8 cellular contexts compared by ENCODE assay signal in genomic region chr16:28210979-28211505, GRCh38. TPM values are rescaled to one million over a fixed set of nuclear protein-coding genes. Genes with fewer than 3 reads are reported as not detected.
DNase-seq lines count a peak whose midpoint lies in the region; ATAC-seq lines count a peak whose summit lies in the region.

No MANE protein-coding gene starts in this region.

- ATAC-seq in HG02759 (IDR thresholded peaks at IDR 0.05; ENCODE audit: unreplicated experiment): peak; percentile 51
- no peak for ATAC-seq in HG03097 (IDR thresholded peaks at IDR 0.05; ENCODE audit: low FRiP score, unreplicated experiment)

- H3K9me3 ChIP-seq in endocrine pancreas (ENCODE audit: control insufficient read depth, low read length): no peaks in the 10 kb centered on the region

- peaks cover 5% of the 10 kb centered on the region for H3K4me1 ChIP-seq in endocrine pancreas (ENCODE audit: control insufficient read depth, insufficient read depth, low read length)

- DNase-seq in NCI-H69 (lab: John Stamatoyannopoulos, UW) (peak; percentile 90), mesenteric fat pad (ENCODE audit: low spot score) (peak; percentile 91)
- DNase-seq in activated CD8-positive, alpha-beta memory T cell treated with anti-CD3 and anti-CD28 coated beads, Interleukin-2, amount 50 U/mL, for 4 hours: peak; percentile 69
- peak; percentile 43 to 51 for DNase-seq in stimulated activated CD8-positive, alpha-beta memory T cell treated with anti-CD3 and anti-CD28 coated beads, Interleukin-15, amount 100 ng/mL, for 4 hours (ENCODE audit: low read depth in 2 of 2)

- H3K36me3 ChIP-seq in endocrine pancreas (ENCODE audit: control insufficient read depth, insufficient read depth, low read length): no peaks in the 10 kb centered on the region

- H3K9ac ChIP-seq in endocrine pancreas (ENCODE audit: control insufficient read depth, insufficient read depth, low read length): peak overlapping the region; percentile 58

- H3K4me3 ChIP-seq in GM08714 (ENCODE audit: low read length): peak overlapping the region; percentile 94
- peak overlapping the region; percentile 82 for H3K4me3 ChIP-seq in endocrine pancreas (ENCODE audit: control insufficient read depth, insufficient read depth, low read length)

- H3K27me3 ChIP-seq in endocrine pancreas (ENCODE audit: control insufficient read depth, insufficient read depth, low read length): no peaks in the 10 kb centered on the region

RNA-seq across cellular contexts. Expression of gene XPO6, which starts 0.7 kb away (rescaled TPM):
- total RNA-seq in mesenteric fat pad: 127 TPM
